ENCODE assay signal across 14 cellular contexts in genomic region chr7:55154096-55154495, GRCh38.
DNase-seq lines count a peak whose midpoint lies in the region; ATAC-seq and TF ChIP-seq lines count a peak whose summit lies in the region.
"Had no signal": no experiment of that assay in that cellular context is flagged by ENCODE, and none has a peak within 500 bp of the region (broad histone marks: within the 10 kb centered on the region; RNA-seq: fewer than 3 reads in every experiment).

No MANE protein-coding gene starts in this region.

- H2BK5ac ChIP-seq in IMR-90 (ENCODE audit: low read depth, low read length, poor library complexity, severe bottlenecking) = no peak overlapping the region
- no peak overlapping the region for H2BK5ac ChIP-seq in mesendoderm (ENCODE audit: low read length)

- H2AFZ ChIP-seq in IMR-90 (replicated peaks; ENCODE audit: low read length, poor library complexity) = no peak overlapping the region
- no peak overlapping the region for H2AFZ ChIP-seq in PC-9
- H2AFZ ChIP-seq: GM23338 had no signal

- in situ Hi-C loops in IMR-90 (cut with MboI; ENCODE audit: low sequenced_read_pairs) = loop anchor here (25.0 kb wide), 1 partner anchor 367 kb away; no protein-coding TSS in a partner anchor

- H3K4me1 ChIP-seq in IMR-90 (ENCODE audit: control insufficient read depth, insufficient read depth, low read length) (peaks cover 17% of the 10 kb centered on the region), PC-9 (replicated peaks; ENCODE audit: insufficient read depth) (peaks cover 8% of the 10 kb centered on the region), mesendoderm (ENCODE audit: control insufficient read depth, low read depth, low read length) (no peaks in the 10 kb centered on the region), skeletal muscle tissue (ENCODE audit: control insufficient read depth in 3 of 3, insufficient read depth in 3 of 3, low read length in 3 of 3) (peaks cover 19 to 26% (median 21%) of the 10 kb centered on the region in 3 donors)
- H3K4me1 ChIP-seq: A549, BE2C had no signal

- H2BK120ac ChIP-seq in IMR-90 (ENCODE audit: low read depth, low read length) (no peak overlapping the region), mesendoderm (ENCODE audit: low read depth, low read length) (no peak overlapping the region)

- dilution Hi-C loops in IMR-90 (cut with HindIII; ENCODE audit: low sequenced_read_pairs, unreplicated experiment) = no loop called here

- 93% methylated on average over 5 of the region's 10 CpGs; no CpG with 5 or more reads in 1 of the 2 experiments for WGBS in IMR-90 (ENCODE audit: extremely low coverage in 2 of 2, insufficient read length in 1 of 2), 2 experiments
- no CpG with 5 or more reads among the region's 10 CpGs for WGBS in mesendoderm (ENCODE audit: extremely low coverage, insufficient coverage, low lambda C conversion rate)

- H3K9me2 ChIP-seq in PC-9 (ENCODE audit: insufficient read depth) = no peaks in the 10 kb centered on the region

- no peak for TF ChIP-seq POLR2A in IMR-90 (IDR thresholded peaks at IDR 0.05; ENCODE audit: low read depth, low read length)

- no peak overlapping the region for H3K4me3 ChIP-seq in IMR-90 (ENCODE audit: insufficient read depth, low read depth, low read length)
- no peak overlapping the region for H3K4me3 ChIP-seq in PC-9
- no peak overlapping the region for H3K4me3 ChIP-seq in mesendoderm (ENCODE audit: low read length)
- no peak overlapping the region for H3K4me3 ChIP-seq in skeletal muscle tissue (ENCODE audit: low read length in 3 of 3)
- H3K4me3 ChIP-seq: A549, GM23338 had no signal

- H3K18ac ChIP-seq in IMR-90 (ENCODE audit: low read depth, low read length) = no peak overlapping the region
- no peak overlapping the region for H3K18ac ChIP-seq in mesendoderm (ENCODE audit: low read length)

- CTCF ChIA-PET in IMR-90 (lab: Yijun Ruan, JAX) (no interaction called here), PC-9 (lab: Charles Lee) (no interaction called here)

- POLR2A ChIA-PET in IMR-90 (lab: Charles Lee; ENCODE audit: unreplicated experiment) (no interaction called here), PC-9 (lab: Charles Lee; ENCODE audit: unreplicated experiment) (no interaction called here)

- BruUV-seq in IMR-90 (replicated peaks; lab: Mats Ljungman, UMichigan) = no TSS peak
- no TSS peak for BruUV-seq in PC-9 (replicated peaks; lab: Mats Ljungman, UMichigan)

- H3K56ac ChIP-seq in IMR-90 (ENCODE audit: extremely low read depth, insufficient read depth, low read length) (no peak overlapping the region), mesendoderm (ENCODE audit: low read length) (peak overlapping the region; percentile 15)

- TF ChIP-seq CTCF in IMR-90 (conservative IDR thresholded peaks at IDR 0.05; ENCODE audit: low read depth, low read length) (no peak), PC-9 (conservative IDR thresholded peaks at IDR 0.05) (no peak)

- peak overlapping the region; percentile 42 for H2AK9ac ChIP-seq in IMR-90 (replicated peaks; ENCODE audit: low read depth, low read length, poor library complexity)

- H3K79me2 ChIP-seq in PC-9 (ENCODE audit: low read depth) (no peaks in the 10 kb centered on the region), mesendoderm (ENCODE audit: control insufficient read depth, insufficient read depth, low read length) (no peaks in the 10 kb centered on the region)

- H3K4ac ChIP-seq in IMR-90 (ENCODE audit: low read depth, low read length) (no peak overlapping the region; the same call in 1 of the 2 replicates), mesendoderm (ENCODE audit: low read depth, low read length) (no peak overlapping the region)

- H3K79me1 ChIP-seq in IMR-90 (ENCODE audit: low read depth in 1 of 2, low read length in 2 of 2) = peaks cover 26 to 77% of the 10 kb centered on the region in 2 experiments
- no peaks in the 10 kb centered on the region for H3K79me1 ChIP-seq in mesendoderm (ENCODE audit: low read length)

- H2AK5ac ChIP-seq in IMR-90 (ENCODE audit: low read depth, low read length) = no peak overlapping the region
- no peak overlapping the region for H2AK5ac ChIP-seq in mesendoderm (ENCODE audit: low read length)

- intact Hi-C loops in IMR-90 (cut with micrococcal nuclease) (no loop called here), PC-9 (cut with micrococcal nuclease; ENCODE audit: unreplicated experiment) (no loop called here)

- H3K4me2 ChIP-seq in IMR-90 (ENCODE audit: low read depth, low read length) (no peak overlapping the region), PC-9 (no peak overlapping the region), mesendoderm (ENCODE audit: low read length) (no peak overlapping the region)
- H3K4me2 ChIP-seq: A549, GM23338 had no signal

- H3K23ac ChIP-seq in IMR-90 (ENCODE audit: low read depth, low read length) = no peak overlapping the region
- no peak overlapping the region for H3K23ac ChIP-seq in mesendoderm (ENCODE audit: low read length)

- H4K20me1 ChIP-seq in IMR-90 (ENCODE audit: insufficient read depth, low read length) (no peaks in the 10 kb centered on the region), PC-9 (ENCODE audit: insufficient read depth) (0 out of 2 replicates have a peak, but pooled peaks cover 4% of the 10 kb centered on the region)

- H3K27ac ChIP-seq in IMR-90 (ENCODE audit: insufficient read depth, low read length) (no peak overlapping the region), PC-9 (peak overlapping the region; percentile 0; the same call in 1 of the 2 replicates), mesendoderm (ENCODE audit: low read depth, low read length) (no peak overlapping the region), skeletal muscle tissue (ENCODE audit: low read depth, low read length) (peak overlapping the region; percentile 17)
- H3K27ac ChIP-seq: A549, C4-2B had no signal

- H4K5ac ChIP-seq in IMR-90 (ENCODE audit: low read depth, low read length) (no peak overlapping the region), mesendoderm (ENCODE audit: low read length) (no peak overlapping the region)

- ATAC-seq in IMR-90 (ENCODE audit: low read depth) (no peak), GM18517 (IDR thresholded peaks at IDR 0.05; ENCODE audit: unreplicated experiment) (no peak), HG03342 (IDR thresholded peaks at IDR 0.05; ENCODE audit: unreplicated experiment) (no peak)
- ATAC-seq: GM23338 had no signal

- H2BK20ac ChIP-seq in IMR-90 (ENCODE audit: low read depth, low read length) = no peak overlapping the region

- no peak for TF ChIP-seq RAD21 in IMR-90 (IDR thresholded peaks at IDR 0.05; ENCODE audit: low read length)

- H4K8ac ChIP-seq in IMR-90 (ENCODE audit: low read depth in 2 of 2, low read length in 2 of 2) (0 out of 4 replicates have a peak overlapping the region, but pooled peaks of 1 of the 2 experiments have one; percentile 3), mesendoderm (ENCODE audit: low read depth, low read length) (no peak overlapping the region)

- DNase-seq in IMR-90 = no peak
- DNase-seq in PC-9 = no peak
- DNase-seq in mesendoderm = no peak
- no peak for DNase-seq in activated CD4-positive, alpha-beta T cell treated with anti-CD3 and anti-CD28 coated beads for 1 hour
- DNase-seq: BE2C; CD4-positive, alpha-beta memory T cell; DMS79 treated with DMSO at 0.1 percent for 48 hours; EL had no signal

- H3K9me3 ChIP-seq in IMR-90 (ENCODE audit: control insufficient read depth, insufficient read depth, low read length) = no peaks in the 10 kb centered on the region
- H3K9me3 ChIP-seq in PC-9 (ENCODE audit: insufficient read depth, low read depth) = no peaks in the 10 kb centered on the region
- no peaks in the 10 kb centered on the region for H3K9me3 ChIP-seq in skeletal muscle tissue (ENCODE audit: control insufficient read depth in 3 of 3, low read length in 3 of 3)
- H3K9me3 ChIP-seq: A549, BE2C had no signal

- H2BK15ac ChIP-seq in IMR-90 (ENCODE audit: low read depth, low read length) (no peak overlapping the region), mesendoderm (replicated peaks; ENCODE audit: low read depth) (no peak overlapping the region)

- no peak overlapping the region for H4K91ac ChIP-seq in IMR-90 (ENCODE audit: insufficient read depth, low read depth, low read length)

- H3K36me3 ChIP-seq in IMR-90 (ENCODE audit: control insufficient read depth, insufficient read depth, low read length) (peaks cover 70% of the 10 kb centered on the region), PC-9 (ENCODE audit: low read depth) (peaks cover 93% of the 10 kb centered on the region), mesendoderm (ENCODE audit: control insufficient read depth, insufficient read depth, low read length) (no peaks in the 10 kb centered on the region), skeletal muscle tissue (ENCODE audit: control insufficient read depth in 3 of 3, insufficient read depth in 3 of 3, low read length in 3 of 3) (peaks cover 10 to 47% (median 25%) of the 10 kb centered on the region in 3 donors)

- peaks cover 3% of the 10 kb centered on the region for H3K9me1 ChIP-seq in IMR-90 (ENCODE audit: insufficient read depth, low read length)

- no peak overlapping the region for H3K14ac ChIP-seq in IMR-90 (replicated peaks; ENCODE audit: low read depth, low read length)

- H3K9ac ChIP-seq in IMR-90 (ENCODE audit: low read depth, low read length) (no peak overlapping the region), mesendoderm (ENCODE audit: low read length) (no peak overlapping the region), skeletal muscle tissue (ENCODE audit: low read depth in 1 of 3, low read length in 3 of 3) (peak overlapping the region in 1 of 3 donors; percentile 27)

- no peaks in the 10 kb centered on the region for H3K27me3 ChIP-seq in IMR-90 (ENCODE audit: control insufficient read depth, insufficient read depth, low read length)
- no peaks in the 10 kb centered on the region for H3K27me3 ChIP-seq in PC-9 (ENCODE audit: insufficient read depth, low read depth)
- no peaks in the 10 kb centered on the region for H3K27me3 ChIP-seq in mesendoderm (ENCODE audit: insufficient read depth, low read length, poor library complexity)
- no peaks in the 10 kb centered on the region for H3K27me3 ChIP-seq in skeletal muscle tissue (ENCODE audit: control insufficient read depth in 3 of 3, insufficient read depth in 3 of 3, low read length in 3 of 3)
- H3K27me3 ChIP-seq: BE2C had no signal

- peaks cover 41% of the 10 kb centered on the region for H3F3A ChIP-seq in PC-9 (ENCODE audit: insufficient read depth, low read depth)

TF ChIP-seq in IMR-90, 13 proteins besides CTCF, POLR2A, EP300 and RAD21 (continues in another document):
- TF ChIP-seq CHD1 (IDR thresholded peaks at IDR 0.05; ENCODE audit: low read depth, low read length) = no peak
- TF ChIP-seq NFE2L2 (IDR thresholded peaks at IDR 0.05; ENCODE audit: low read depth, low read length) = no peak
- TF ChIP-seq BHLHE40 (IDR thresholded peaks at IDR 0.05; ENCODE audit: low read depth, low read length) = no peak
- TF ChIP-seq RCOR1 (IDR thresholded peaks at IDR 0.05; ENCODE audit: insufficient replicate concordance, low read length) = no peak
- no peak for TF ChIP-seq MAZ (IDR thresholded peaks at IDR 0.05; ENCODE audit: borderline replicate concordance, low read depth, low read length)
- no peak for TF ChIP-seq CEBPB (IDR thresholded peaks at IDR 0.05; ENCODE audit: low read depth, low read length)
- no peak for TF ChIP-seq MXI1 (IDR thresholded peaks at IDR 0.05; ENCODE audit: borderline replicate concordance, low read depth, low read length)

Comparison
In these comparisons a context has a peak if more than half of its experiments do, and no peak if none do; other contexts are left out.
1. H3K27ac ChIP-seq: peak in PC-9 (single experiment) and skeletal muscle tissue (single experiment); none in IMR-90 (single experiment) and mesendoderm (single experiment).